Comparison of ENCODE assay signal across 11 cellular contexts in genomic region chr4:2141022-2141761, GRCh38.
A peak's percentile ranks its signal among the peaks of the same experiment; 100 is the strongest.
DNase-seq lines count a peak whose midpoint lies in the region; ATAC-seq and TF ChIP-seq lines count a peak whose summit lies in the region.
"Had no signal": no experiment of that assay in that cellular context is flagged by ENCODE, and none has a peak within 500 bp of the region (broad histone marks: within the 10 kb centered on the region; RNA-seq: fewer than 3 reads in every experiment).

No MANE protein-coding gene starts in this region.

- H3K9me3 ChIP-seq in adipocyte (ENCODE audit: control insufficient read depth, low read length) (no peaks in the 10 kb centered on the region), upper lobe of right lung (no peaks in the 10 kb centered on the region)
- H3K9me3 ChIP-seq: gastroesophageal sphincter, thoracic aorta had no signal

- peaks cover 49% of the 10 kb centered on the region for H3K4me1 Mint-ChIP-seq in neural crest cell

- H3K36me3 ChIP-seq in adipocyte (ENCODE audit: control insufficient read depth, insufficient read depth, low read length, severe bottlenecking), result no peaks in the 10 kb centered on the region
- H3K36me3 ChIP-seq in upper lobe of right lung, result no peaks in the 10 kb centered on the region
- H3K36me3 ChIP-seq: gastroesophageal sphincter, thoracic aorta had no signal

- H3K36me3 Mint-ChIP-seq in neural crest cell (ENCODE audit: low read depth), result no peaks in the 10 kb centered on the region

- intact Hi-C loops in Right ventricle myocardium inferior (cut with DNase I) (no loop called here), cardiac septum (cut with DNase I) (no loop called here), upper lobe of right lung (cut with DNase I) (no loop called here)

- peak overlapping the region; percentile 87 for H3K27ac Mint-ChIP-seq in neural crest cell (ENCODE audit: unreplicated experiment)

- H3K27ac ChIP-seq in upper lobe of right lung, result no peak overlapping the region
- H3K27ac ChIP-seq: thoracic aorta had no signal

- ATAC-seq in Right ventricle myocardium inferior (peak; percentile 28), upper lobe of right lung (peak; percentile 16)
- ATAC-seq: gastroesophageal sphincter had no signal

- peaks cover 41% of the 10 kb centered on the region for H3K4me1 ChIP-seq in adipocyte (ENCODE audit: control insufficient read depth, insufficient read depth, low read length)
- no peaks in the 10 kb centered on the region for H3K4me1 ChIP-seq in upper lobe of right lung
- H3K4me1 ChIP-seq: gastroesophageal sphincter had no signal

- TF ChIP-seq CTCF in neural crest cell (conservative IDR thresholded peaks at IDR 0.05) (no peak), upper lobe of right lung (IDR thresholded peaks at IDR 0.05) (no peak)

- no peaks in the 10 kb centered on the region for H3K27me3 ChIP-seq in adipocyte (replicated peaks; ENCODE audit: control insufficient read depth, insufficient read depth, low read length)
- H3K27me3 ChIP-seq in upper lobe of right lung, result no peaks in the 10 kb centered on the region
- H3K27me3 ChIP-seq: gastroesophageal sphincter had no signal

- H3K27me3 Mint-ChIP-seq in neural crest cell (ENCODE audit: low read depth), result no peaks in the 10 kb centered on the region

- H3K4me3 ChIP-seq in adipocyte (ENCODE audit: low read length), result no peak overlapping the region
- no peak overlapping the region for H3K4me3 ChIP-seq in upper lobe of right lung
- H3K4me3 ChIP-seq: gastroesophageal sphincter, thoracic aorta had no signal

- DNase-seq in Right ventricle myocardium inferior (ENCODE audit: missing footprints) (no peak), cardiac septum (ENCODE audit: low spot score) (no peak), adipocyte (ENCODE audit: low read depth) (no peak), neural crest cell (ENCODE audit: low read depth, low spot score) (no peak), upper lobe of right lung (no peak), OCI-M2 (lab: John Stamatoyannopoulos, UW; ENCODE audit: unreplicated experiment) (no peak), SW 1271 (lab: John Stamatoyannopoulos, UW) (no peak)
- no peak for DNase-seq in stimulated activated CD4-positive, alpha-beta T cell treated with anti-CD3 and anti-CD28 coated beads, Interleukin-2, amount 100 ng/mL, for 24 hours
- DNase-seq: mammary epithelial cell had no signal

- peak overlapping the region; percentile 88 for H3K9ac ChIP-seq in adipocyte (ENCODE audit: low read length)

- H3K4me3 Mint-ChIP-seq in neural crest cell, result peak overlapping the region; percentile 36

- no peaks in the 10 kb centered on the region for H3K9me3 Mint-ChIP-seq in neural crest cell
